Comparison of ENCODE assay signal across 8 cellular contexts in the genomic region with DNA sequence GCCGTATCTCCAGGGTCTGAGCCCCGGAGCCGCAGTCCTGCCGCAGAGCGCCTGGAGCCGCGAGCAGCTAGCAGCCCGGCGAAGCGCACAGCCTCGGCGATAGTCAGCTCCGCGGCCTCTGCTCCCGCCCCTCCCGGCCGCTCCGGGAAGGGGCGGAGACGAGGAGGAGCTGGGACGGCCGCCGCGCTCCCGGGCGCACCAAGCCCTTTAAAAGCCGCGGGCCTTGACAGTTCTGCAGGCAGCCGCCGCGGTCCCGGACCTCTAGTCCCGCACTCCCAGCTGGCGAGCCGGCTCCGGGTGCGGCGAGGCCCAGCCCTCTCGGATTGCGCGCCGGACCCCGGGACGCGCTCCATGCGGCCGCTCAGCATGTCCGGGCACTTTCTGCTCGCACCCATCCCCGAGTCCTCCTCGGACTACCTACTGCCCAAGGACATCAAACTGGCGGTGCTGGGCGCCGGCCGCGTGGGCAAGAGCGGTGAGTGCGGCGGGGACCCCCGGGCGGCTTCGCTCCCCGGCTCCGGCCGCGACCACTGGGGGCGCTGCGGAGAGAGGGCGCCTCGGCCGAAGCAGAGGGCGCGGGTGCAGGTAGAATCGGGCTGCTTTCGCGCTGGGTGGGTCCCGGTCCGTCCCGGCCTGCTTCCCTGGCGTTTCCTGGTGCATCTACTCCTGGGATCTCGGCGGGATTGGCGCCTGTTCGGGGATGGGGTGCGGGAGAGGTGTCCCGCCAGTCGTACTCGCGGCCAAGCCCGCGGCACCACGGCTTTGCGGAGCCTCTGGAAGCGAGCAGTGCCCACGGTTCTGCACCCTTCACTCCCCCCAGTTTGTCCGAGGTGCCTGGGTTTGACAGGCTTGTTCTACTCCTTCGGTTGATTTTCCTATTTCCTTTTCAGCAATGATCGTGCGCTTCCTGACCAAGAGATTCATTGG. TPM values are rescaled to one million over a fixed set of nuclear protein-coding genes. Genes with fewer than 3 reads are reported as not detected.
DNase-seq lines count a peak whose midpoint lies in the region; ATAC-seq and TF ChIP-seq lines count a peak whose summit lies in the region.

A gene with protein sequence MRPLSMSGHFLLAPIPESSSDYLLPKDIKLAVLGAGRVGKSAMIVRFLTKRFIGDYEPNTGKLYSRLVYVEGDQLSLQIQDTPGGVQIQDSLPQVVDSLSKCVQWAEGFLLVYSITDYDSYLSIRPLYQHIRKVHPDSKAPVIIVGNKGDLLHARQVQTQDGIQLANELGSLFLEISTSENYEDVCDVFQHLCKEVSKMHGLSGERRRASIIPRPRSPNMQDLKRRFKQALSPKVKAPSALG (plus strand): TSS at position 237 of the 927 bp plus-strand sequence. CDS start 115 bp downstream, at position 352.

- DNase-seq in COLO668 (lab: John Stamatoyannopoulos, UW; ENCODE audit: unreplicated experiment) (peak; percentile 98), OCI-LY7 (ENCODE audit: low spot score) (peak; percentile 71), activated T-helper 1 cell treated with Interleukin-2 at 50 U/mL for 16 hours (ENCODE audit: low read depth) (peak; percentile 58), esophagus muscularis mucosa (ENCODE audit: extremely low spot score) (peak; percentile 93), myocyte (ENCODE audit: low read depth) (peak; percentile 91)
- DNase-seq in stimulated activated CD8-positive, alpha-beta memory T cell treated with anti-CD3 and anti-CD28 coated beads, Interleukin-7, amount 100 ng/mL, for 48 hours (ENCODE audit: extremely low read depth in 1 of 2, low read depth in 1 of 2) = peak; percentile 37 to 59

- peak within 1 kb of the TSS; percentile 86 for H3K4me2 ChIP-seq in OCI-LY7 (ENCODE audit: low read length)

- intact Hi-C loops in OCI-LY7 (cut with micrococcal nuclease; ENCODE audit: unreplicated experiment) (loop anchor here (1.0 to 5.0 kb wide), 3 partner anchors 20 to 86 kb away; a partner anchor contains a TSS), esophagus muscularis mucosa (cut with DNase I) (loop anchor here (5.0 to 10.0 kb wide), 5 partner anchors 81 to 714 kb away; a partner anchor contains a TSS)

- no peak for TF ChIP-seq EP300 in esophagus muscularis mucosa (IDR thresholded peaks at IDR 0.05)

- H3K9me3 ChIP-seq in OCI-LY7 (ENCODE audit: low read length) (no peaks in the 10 kb centered on the region), esophagus muscularis mucosa (no peaks in the 10 kb centered on the region)

- H4K20me1 ChIP-seq in OCI-LY7 (ENCODE audit: insufficient read depth, low read length) = 0 out of 2 replicates have a peak, but pooled peaks cover 4% of the 10 kb centered on the region

- no TSS peak for BruUV-seq in OCI-LY7 (replicated peaks; lab: Mats Ljungman, UMichigan)

- H3K27ac ChIP-seq in OCI-LY7 (ENCODE audit: low read depth, low read length, poor library complexity, severe bottlenecking) = no peak within 1 kb of the TSS
- peak within 1 kb of the TSS; percentile 91 to 98 (median 94) for H3K27ac ChIP-seq in esophagus muscularis mucosa (replicated peaks in 1 of 4)

- TF ChIP-seq CTCF in OCI-LY7 (conservative IDR thresholded peaks at IDR 0.05; ENCODE audit: low read length) = peak; percentile 92
- TF ChIP-seq CTCF in esophagus muscularis mucosa (IDR thresholded peaks at IDR 0.05) = peak; percentile 78 to 96 (median 93)

- peaks cover 16% of the 10 kb centered on the region for H3K4me1 ChIP-seq in OCI-LY7 (ENCODE audit: insufficient read depth, low read length, poor library complexity, severe bottlenecking)
- H3K4me1 ChIP-seq in esophagus muscularis mucosa = peaks cover 37 to 70% (median 63%) of the 10 kb centered on the region in 4 donors

- peak within 1 kb of the TSS; percentile 80 for H3K4me3 ChIP-seq in OCI-LY7 (ENCODE audit: low read depth, low read length, poor library complexity, severe bottlenecking)
- H3K4me3 ChIP-seq in esophagus muscularis mucosa = peak within 1 kb of the TSS; percentile 69 to 86 (median 79)

- H3K27me3 ChIP-seq in esophagus muscularis mucosa = peaks cover 0 to 6% (median 0%) of the 10 kb centered on the region in 4 donors

- CTCF ChIA-PET in OCI-LY7 (lab: Charles Lee; ENCODE audit: unreplicated experiment) = interaction anchor here (0.8 kb wide), 2 partner anchors 88 to 286 kb away, joined by 3 read pairs; no protein-coding TSS in a partner anchor

- TF ChIP-seq POLR2A in esophagus muscularis mucosa (IDR thresholded peaks at IDR 0.05; ENCODE audit: low read depth) = peak; percentile 74

- ATAC-seq in GM19372 (IDR thresholded peaks at IDR 0.05; ENCODE audit: low read depth, unreplicated experiment) (peak; percentile 86), HG03520 (IDR thresholded peaks at IDR 0.05; ENCODE audit: unreplicated experiment) (peak; percentile 78)

- H2AFZ ChIP-seq in OCI-LY7 (ENCODE audit: low read length) = peak within 1 kb of the TSS; percentile 96

- 3% methylated on average over 19 of the region's 99 CpGs for WGBS in esophagus muscularis mucosa

- H3K36me3 ChIP-seq in OCI-LY7 (ENCODE audit: insufficient read depth, low read length) = no peaks in the 10 kb centered on the region
- no peaks in the 10 kb centered on the region for H3K36me3 ChIP-seq in esophagus muscularis mucosa

- H3K9me2 ChIP-seq in OCI-LY7 (ENCODE audit: insufficient read depth, low read length) = no peaks in the 10 kb centered on the region

- no peaks in the 10 kb centered on the region for H3K79me2 ChIP-seq in OCI-LY7 (ENCODE audit: insufficient read depth, low read depth, low read length)

- POLR2A ChIA-PET in OCI-LY7 (lab: Charles Lee) = interaction anchor here (0.6 to 1.4 kb wide), 4 partner anchors 21 to 180 kb away, joined by 3 to 4 read pairs (median 3); no protein-coding TSS in a partner anchor

RNA-seq across cellular contexts. Expression of the gene that starts here (rescaled TPM):
- 1.3 and 5.1 TPM in 2 replicates for total RNA-seq in OCI-LY7 (2014; rRNA removed; shearing (Covaris generic))
- 1.4 and 2.4 TPM in 2 replicates for total RNA-seq in OCI-LY7 (2022)
- 10 to 100 TPM; 11.2 to 98.9 (median 41.1) TPM for total RNA-seq in esophagus muscularis mucosa
- total RNA-seq in myocyte = 2.9 and 4.7 TPM in 2 replicates
- polyA plus RNA-seq in myocyte (2012) = 0.52 TPM

Comparison
In these comparisons a context has a peak if more than half of its experiments do, and no peak if none do; other contexts are left out.
1. DNase-seq: peak in every context shown above with its lines; median percentile 98 in COLO668; 93 in esophagus muscularis mucosa; 91 in myocyte; 71 in OCI-LY7; 58 in activated T-helper 1 cell treated with Interleukin-2 at 50 U/mL for 16 hours; 48 in stimulated activated CD8-positive, alpha-beta memory T cell treated with anti-CD3 and anti-CD28 coated beads, Interleukin-7, amount 100 ng/mL, for 48 hours.